ENCODE assay signal across 13 cellular contexts in the genomic region with DNA sequence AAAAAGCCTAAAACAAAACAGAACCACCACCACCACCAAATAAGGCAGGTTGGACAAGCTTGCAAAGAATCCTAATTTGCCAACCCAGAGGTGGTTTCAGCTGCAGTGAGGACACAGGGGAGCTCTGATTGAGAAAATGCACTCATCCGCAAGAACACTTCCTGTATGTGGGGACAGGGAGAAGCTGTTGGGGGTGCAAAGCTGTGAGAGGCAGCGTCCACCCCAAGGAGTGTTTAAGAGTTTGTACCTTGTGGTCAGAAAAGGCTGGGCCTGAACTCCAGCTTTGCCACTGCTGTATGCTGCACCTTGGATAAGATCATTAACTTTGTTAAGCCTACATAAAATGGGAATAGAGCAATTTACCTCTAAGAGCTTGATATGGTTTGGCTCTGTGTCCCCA.
A peak's percentile ranks its signal among the peaks of the same experiment; 100 is the strongest.
DNase-seq lines count a peak whose midpoint lies in the region; ATAC-seq and TF ChIP-seq lines count a peak whose summit lies in the region.
"Had no signal": no experiment of that assay in that cellular context is flagged by ENCODE, and none has a peak within 500 bp of the region (broad histone marks: within the 10 kb centered on the region; RNA-seq: fewer than 3 reads in every experiment).

No MANE protein-coding gene starts in this region.

- H3K9ac ChIP-seq in BLaER1 (no peak overlapping the region), trophoblast cell (ENCODE audit: low read length) (no peak overlapping the region)
- H3K9ac ChIP-seq in BLaER1 treated with 17β-estradiol and CSF1 and Interleukin-3, amounts not matched to agents 10 nM and 100 nM = no peak overlapping the region

- H3K18ac ChIP-seq in trophoblast cell (ENCODE audit: low read length) = peak overlapping the region; percentile 36

- H3K4me3 ChIP-seq in BLaER1 (no peak overlapping the region), trophoblast cell (ENCODE audit: low read depth, low read length) (no peak overlapping the region)
- H3K4me3 ChIP-seq in BLaER1 treated with 17β-estradiol and CSF1 and Interleukin-3, amounts not matched to agents 10 nM and 100 nM = no peak overlapping the region
- H3K4me3 ChIP-seq: HAP-1 had no signal

- peak overlapping the region; percentile 23 for H2BK120ac ChIP-seq in trophoblast cell (ENCODE audit: insufficient read depth, low read length, poor library complexity)

- H3K4me2 ChIP-seq in BLaER1 (peak overlapping the region; percentile 65), trophoblast cell (ENCODE audit: low read length) (no peak overlapping the region)
- peak overlapping the region in 10 of 11 experiments; percentile 20 to 66 (median 54); a peak in 20 of 22 replicates for H3K4me2 ChIP-seq in BLaER1 treated with 17β-estradiol and CSF1 and Interleukin-3, amounts not matched to agents 10 nM and 100 nM

- no peak overlapping the region for H4K12ac ChIP-seq in trophoblast cell (ENCODE audit: low read depth, low read length)

- no peaks in the 10 kb centered on the region for H3K9me3 Mint-ChIP-seq in endothelial cell (ENCODE audit: unreplicated experiment)

- H3K27me3 ChIP-seq in BLaER1 (no peaks in the 10 kb centered on the region), trophoblast cell (ENCODE audit: insufficient read depth, low read length) (no peaks in the 10 kb centered on the region)
- no peaks in the 10 kb centered on the region for H3K27me3 ChIP-seq in BLaER1 treated with 17β-estradiol and CSF1 and Interleukin-3, amounts not matched to agents 10 nM and 100 nM
- H3K27me3 ChIP-seq: BE2C had no signal

- H4K91ac ChIP-seq in trophoblast cell (ENCODE audit: low read depth, low read length) = no peak overlapping the region

- TF ChIP-seq CTCF in endothelial cell (IDR thresholded peaks at IDR 0.05; ENCODE audit: unreplicated experiment) = no peak

- H3K4me1 ChIP-seq in BLaER1 (peaks cover 18% of the 10 kb centered on the region), trophoblast cell (ENCODE audit: control insufficient read depth in 1 of 2, insufficient read depth in 2 of 2, low read length in 2 of 2) (peaks cover 4 to 9% of the 10 kb centered on the region in 2 experiments)
- peaks cover 0 to 15% (median 13%) of the 10 kb centered on the region in 10 experiments; a peak in 17 of 20 replicates for H3K4me1 ChIP-seq in BLaER1 treated with 17β-estradiol and CSF1 and Interleukin-3, amounts not matched to agents 10 nM and 100 nM
- H3K4me1 ChIP-seq: HAP-1 had no signal

- H4K8ac ChIP-seq in trophoblast cell (ENCODE audit: low read depth, low read length) = peak overlapping the region; percentile 33

- H2BK12ac ChIP-seq in trophoblast cell (ENCODE audit: low read length) = peak overlapping the region; percentile 35

- no peak overlapping the region for H2AFZ ChIP-seq in trophoblast cell (ENCODE audit: insufficient read depth, low read length, poor library complexity)

- H3K36me3 Mint-ChIP-seq in endothelial cell (ENCODE audit: low read depth, unreplicated experiment) = peaks cover 4% of the 10 kb centered on the region
- H3K36me3 Mint-ChIP-seq: CD14-positive monocyte; CD4-positive, alpha-beta memory T cell had no signal

- H3K27me3 Mint-ChIP-seq in endothelial cell (ENCODE audit: unreplicated experiment) = no peaks in the 10 kb centered on the region
- H3K27me3 Mint-ChIP-seq: CD4-positive, alpha-beta memory T cell had no signal

- H3K9me3 ChIP-seq in BLaER1 (peaks cover 30% of the 10 kb centered on the region), trophoblast cell (ENCODE audit: insufficient read depth, low read depth, low read length) (no peaks in the 10 kb centered on the region)
- peaks cover 10 to 33% (median 21%) of the 10 kb centered on the region in 11 experiments for H3K9me3 ChIP-seq in BLaER1 treated with 17β-estradiol and CSF1 and Interleukin-3, amounts not matched to agents 10 nM and 100 nM (replicated peaks in 1 of 11)
- H3K9me3 ChIP-seq: BE2C, HAP-1 had no signal

- H3K79me2 ChIP-seq in trophoblast cell (ENCODE audit: control insufficient read depth, insufficient read depth, low read length, poor library complexity) = no peaks in the 10 kb centered on the region

- H3K4ac ChIP-seq in trophoblast cell (ENCODE audit: low read depth, low read length) = no peak overlapping the region

- no peak for ATAC-seq in GM21381 (IDR thresholded peaks at IDR 0.05; ENCODE audit: unreplicated experiment)

- H3K4me3 Mint-ChIP-seq in endothelial cell (ENCODE audit: unreplicated experiment) = no peak overlapping the region
- H3K4me3 Mint-ChIP-seq: CD14-positive monocyte; CD4-positive, alpha-beta memory T cell had no signal

- no peak overlapping the region for H3K27ac Mint-ChIP-seq in endothelial cell (ENCODE audit: unreplicated experiment)
- H3K27ac Mint-ChIP-seq: CD4-positive, alpha-beta memory T cell had no signal

- peak overlapping the region; percentile 18 for H2BK5ac ChIP-seq in trophoblast cell (ENCODE audit: low read depth, low read length, poor library complexity)

- H2AK5ac ChIP-seq in trophoblast cell (ENCODE audit: low read length) = no peak overlapping the region

- no peaks in the 10 kb centered on the region for H3K36me3 ChIP-seq in BLaER1
- H3K36me3 ChIP-seq in BLaER1 treated with 17β-estradiol and CSF1 and Interleukin-3, amounts not matched to agents 10 nM and 100 nM = no peaks in the 10 kb centered on the region
- H3K36me3 ChIP-seq in trophoblast cell (ENCODE audit: control insufficient read depth in 1 of 2, insufficient read depth in 2 of 2, low read length in 2 of 2) = no peaks in the 10 kb centered on the region
- H3K36me3 ChIP-seq: BE2C, HAP-1 had no signal

- peaks cover 10% of the 10 kb centered on the region for H3K4me1 Mint-ChIP-seq in endothelial cell (ENCODE audit: unreplicated experiment)
- H3K4me1 Mint-ChIP-seq: CD4-positive, alpha-beta memory T cell had no signal

- H3K27ac ChIP-seq in BLaER1 (0 out of 2 replicates have a peak overlapping the region, but pooled peaks have one; percentile 12), trophoblast cell (ENCODE audit: low read depth, low read length) (no peak overlapping the region)
- peak overlapping the region in 2 of 11 experiments; percentile 4 to 34; a peak in 2 of 22 replicates for H3K27ac ChIP-seq in BLaER1 treated with 17β-estradiol and CSF1 and Interleukin-3, amounts not matched to agents 10 nM and 100 nM

- H3K79me1 ChIP-seq in trophoblast cell (ENCODE audit: low read length) = no peaks in the 10 kb centered on the region

- peak; percentile 63 for DNase-seq in M059J (ENCODE audit: low read depth)
- DNase-seq in trophoblast cell = no peak
- no peak for DNase-seq in endothelial cell (ENCODE audit: low spot score)
- DNase-seq: ACHN; BE2C; CD4-positive, alpha-beta memory T cell; DMS79 treated with DMSO at 0.1 percent for 48 hours; GF-D8 had no signal

- no peaks in the 10 kb centered on the region for H4K20me1 ChIP-seq in BLaER1
- no peaks in the 10 kb centered on the region for H4K20me1 ChIP-seq in BLaER1 treated with 17β-estradiol and CSF1 and Interleukin-3, amounts not matched to agents 10 nM and 100 nM

- H3K23ac ChIP-seq in trophoblast cell (ENCODE audit: low read length) = no peak overlapping the region

- H3K14ac ChIP-seq in trophoblast cell (ENCODE audit: low read length) = no peak overlapping the region

- WGBS in trophoblast cell (ENCODE audit: extremely low coverage, insufficient coverage, insufficient read length) = no CpG with 5 or more reads among the region's 2 CpGs
